ENCODE assay signal across 1 cellular context in genomic region chr6:20038805-20039204, GRCh38.
TF ChIP-seq lines count a peak whose summit lies in the region.

No MANE protein-coding gene starts in this region.

TF ChIP-seq in WTC11, 78 proteins besides CTCF, POLR2A, EP300 and RAD21 (continued from another document):
- TF ChIP-seq ZNF121 (CRISPR knock-in tag; IDR thresholded peaks at IDR 0.05) (no peak), ZSCAN18 (CRISPR knock-in tag; IDR thresholded peaks at IDR 0.05) (no peak), CREM (CRISPR knock-in tag; IDR thresholded peaks at IDR 0.05) (no peak), ZBTB21 (CRISPR knock-in tag; IDR thresholded peaks at IDR 0.05; ENCODE audit: borderline replicate concordance) (no peak), ZNF396 (CRISPR knock-in tag; IDR thresholded peaks at IDR 0.05; ENCODE audit: borderline replicate concordance) (no peak), ESRRA (CRISPR knock-in tag; IDR thresholded peaks at IDR 0.05; ENCODE audit: borderline replicate concordance) (no peak), ZNF423 (CRISPR knock-in tag; IDR thresholded peaks at IDR 0.05) (no peak), IRF1 (CRISPR knock-in tag; IDR thresholded peaks at IDR 0.05) (no peak), ATF1 (CRISPR knock-in tag; IDR thresholded peaks at IDR 0.05) (no peak), RORB (CRISPR knock-in tag; IDR thresholded peaks at IDR 0.05) (no peak), USF1 (CRISPR knock-in tag; IDR thresholded peaks at IDR 0.05) (no peak), CDX4 (CRISPR knock-in tag; IDR thresholded peaks at IDR 0.05; ENCODE audit: borderline replicate concordance) (no peak), SOX15 (CRISPR knock-in tag; IDR thresholded peaks at IDR 0.05) (no peak), NFYB (CRISPR knock-in tag; conservative IDR thresholded peaks at IDR 0.05; ENCODE audit: low read depth) (no peak)
TF ChIP-seq in WTC11: peak in this region for 0.
